ENCODE assay signal across 20 cellular contexts in genomic region chr17:43986225-43986981, GRCh38. TPM values are rescaled to one million over a fixed set of nuclear protein-coding genes. Genes with fewer than 3 reads are reported as not detected.
DNase-seq lines count a peak whose midpoint lies in the region; ATAC-seq, FAIRE-seq and TF ChIP-seq lines count a peak whose summit lies in the region.
"Had no signal": no experiment of that assay in that cellular context is flagged by ENCODE, and none has a peak within 500 bp of the region (broad histone marks: within the 10 kb centered on the region; RNA-seq: fewer than 3 reads in every experiment).

No MANE protein-coding gene starts in this region.

- no peaks in the 10 kb centered on the region for H3K36me3 Mint-ChIP-seq in activated CD4-positive, alpha-beta memory T cell treated with anti-CD3 and anti-CD28 coated beads, Interleukin-2, amount 10 ng/mL, durations not matched to agents 7 days and 5 days (ENCODE audit: low read depth)
- H3K36me3 Mint-ChIP-seq in activated CD4-positive, alpha-beta memory T cell treated with anti-CD3 and anti-CD28 coated beads for 36 hours = no peaks in the 10 kb centered on the region
- H3K36me3 Mint-ChIP-seq: CD4-positive, alpha-beta memory T cell had no signal

- POLR2A ChIA-PET in activated CD4-positive, alpha-beta memory T cell treated with anti-CD3 and anti-CD28 coated beads, Interleukin-2, amount 10 ng/mL, durations not matched to agents 7 days and 5 days (lab: Charles Lee) = no interaction called here
- POLR2A ChIA-PET in activated CD4-positive, alpha-beta memory T cell treated with anti-CD3 and anti-CD28 coated beads for 36 hours (lab: Charles Lee) = interaction anchor here (0.5 kb wide), 1 partner anchor 329 kb away, joined by 3 read pairs; no protein-coding TSS in a partner anchor

- H3K27ac Mint-ChIP-seq in activated CD4-positive, alpha-beta memory T cell treated with anti-CD3 and anti-CD28 coated beads, Interleukin-2, amount 10 ng/mL, durations not matched to agents 7 days and 5 days = no peak overlapping the region
- H3K27ac Mint-ChIP-seq in activated CD4-positive, alpha-beta memory T cell treated with anti-CD3 and anti-CD28 coated beads for 36 hours = no peak overlapping the region
- H3K27ac Mint-ChIP-seq: GM23338 had no signal

- DNase-seq in activated CD4-positive, alpha-beta memory T cell treated with anti-CD3 and anti-CD28 coated beads, Interleukin-2, amount 10 ng/mL, durations not matched to agents 7 days and 5 days = peak; percentile 19
- no peak for DNase-seq in activated CD4-positive, alpha-beta memory T cell treated with anti-CD3 and anti-CD28 coated beads for 36 hours
- DNase-seq in bronchial epithelial cell (ENCODE audit: low read depth) = no peak
- DNase-seq in middle frontal gyrus (ENCODE audit: extremely low spot score, low spot score) = peak; percentile 11
- peak; percentile 35 for DNase-seq in superior temporal gyrus (ENCODE audit: extremely low spot score)
- DNase-seq in sciatic nerve (ENCODE audit: low spot score) = no peak
- DNase-seq: Calu3; CD4-positive, alpha-beta memory T cell; KBM-7; NCI-H1436; NCI-H2029; NCI-H2171; NCI-H446; NCI-H748 treated with DMSO at 0.1 percent for 48 hours; OCI-M1; SJCRH30 had no signal

- H3K27me3 ChIP-seq in bronchial epithelial cell (ENCODE audit: control insufficient read depth, insufficient read depth, low read length) = peaks cover 12% of the 10 kb centered on the region

- H3K36me3 ChIP-seq in bronchial epithelial cell (ENCODE audit: control insufficient read depth, insufficient read depth, low read length) = no peaks in the 10 kb centered on the region
- H3K36me3 ChIP-seq: SJCRH30 had no signal

- H3K9me3 Mint-ChIP-seq in activated CD4-positive, alpha-beta memory T cell treated with anti-CD3 and anti-CD28 coated beads, Interleukin-2, amount 10 ng/mL, durations not matched to agents 7 days and 5 days = no peaks in the 10 kb centered on the region
- H3K9me3 Mint-ChIP-seq in activated CD4-positive, alpha-beta memory T cell treated with anti-CD3 and anti-CD28 coated beads for 36 hours = no peaks in the 10 kb centered on the region
- H3K9me3 Mint-ChIP-seq: CD4-positive, alpha-beta memory T cell; GM23338 had no signal

- H3K4me3 ChIP-seq in bronchial epithelial cell (ENCODE audit: low read depth, low read length) = no peak overlapping the region
- H3K4me3 ChIP-seq: GM23338, SJCRH30 had no signal

- no peak for TF ChIP-seq CTCF in bronchial epithelial cell (IDR thresholded peaks at IDR 0.05; ENCODE audit: insufficient read depth, low read length, severe bottlenecking)

- FAIRE-seq in bronchial epithelial cell (lab: Jason Lieb, UNC) = peak; percentile 70

- peaks cover 20% of the 10 kb centered on the region for H3K4me1 Mint-ChIP-seq in activated CD4-positive, alpha-beta memory T cell treated with anti-CD3 and anti-CD28 coated beads, Interleukin-2, amount 10 ng/mL, durations not matched to agents 7 days and 5 days
- no peaks in the 10 kb centered on the region for H3K4me1 Mint-ChIP-seq in activated CD4-positive, alpha-beta memory T cell treated with anti-CD3 and anti-CD28 coated beads for 36 hours (ENCODE audit: low read depth)

- intact Hi-C loops in activated CD4-positive, alpha-beta memory T cell treated with anti-CD3 and anti-CD28 coated beads for 36 hours (cut with micrococcal nuclease) = no loop called here
- intact Hi-C loops in sciatic nerve (cut with DNase I) = no loop called here

- H3K27me3 Mint-ChIP-seq in activated CD4-positive, alpha-beta memory T cell treated with anti-CD3 and anti-CD28 coated beads, Interleukin-2, amount 10 ng/mL, durations not matched to agents 7 days and 5 days = peaks cover 56% of the 10 kb centered on the region
- H3K27me3 Mint-ChIP-seq in activated CD4-positive, alpha-beta memory T cell treated with anti-CD3 and anti-CD28 coated beads for 36 hours = peaks cover 25% of the 10 kb centered on the region

- no peak overlapping the region for H3K4me3 Mint-ChIP-seq in activated CD4-positive, alpha-beta memory T cell treated with anti-CD3 and anti-CD28 coated beads, Interleukin-2, amount 10 ng/mL, durations not matched to agents 7 days and 5 days
- no peak overlapping the region for H3K4me3 Mint-ChIP-seq in activated CD4-positive, alpha-beta memory T cell treated with anti-CD3 and anti-CD28 coated beads for 36 hours
- H3K4me3 Mint-ChIP-seq: CD4-positive, alpha-beta memory T cell; GM23338 had no signal

- ATAC-seq in GM21423 (IDR thresholded peaks at IDR 0.05; ENCODE audit: unreplicated experiment) (no peak), GM18909 (IDR thresholded peaks at IDR 0.05; ENCODE audit: poor library complexity, unreplicated experiment) (no peak), sciatic nerve (no peak)
- ATAC-seq: GM23338 had no signal

- CTCF ChIA-PET in activated CD4-positive, alpha-beta memory T cell treated with anti-CD3 and anti-CD28 coated beads, Interleukin-2, amount 10 ng/mL, durations not matched to agents 7 days and 5 days (lab: Charles Lee) = interaction anchor here (1.1 to 1.7 kb wide), 3 partner anchors 42 to 58 kb away, joined by 3 to 4 read pairs (median 3); no protein-coding TSS in a partner anchor
- CTCF ChIA-PET in activated CD4-positive, alpha-beta memory T cell treated with anti-CD3 and anti-CD28 coated beads for 36 hours (lab: Charles Lee) = interaction anchor here (0.6 to 1.2 kb wide), 2 partner anchors 8 to 41 kb away, joined by 3 to 6 read pairs; no protein-coding TSS in a partner anchor

RNA-seq across cellular contexts. Expression of gene NAGS, which starts 18.0 kb away (rescaled TPM):
- total RNA-seq in activated CD4-positive, alpha-beta memory T cell treated with anti-CD3 and anti-CD28 coated beads, Interleukin-2, amount 10 ng/mL, durations not matched to agents 7 days and 5 days = 1 to 10 TPM; 1.5 TPM
- 1 to 10 TPM; 1.5 to 1.7 TPM for total RNA-seq in activated CD4-positive, alpha-beta memory T cell treated with anti-CD3 and anti-CD28 coated beads for 36 hours
- total RNA-seq in bronchial epithelial cell (17.8 and 25.3 TPM in 2 replicates), sciatic nerve (0.58 TPM)

RNA-seq across cellular contexts. Expression of gene TMEM101, which starts 28.4 kb away (rescaled TPM):
- total RNA-seq in activated CD4-positive, alpha-beta memory T cell treated with anti-CD3 and anti-CD28 coated beads, Interleukin-2, amount 10 ng/mL, durations not matched to agents 7 days and 5 days = 10 to 100 TPM; 32.2 to 35.5 TPM
- total RNA-seq in activated CD4-positive, alpha-beta memory T cell treated with anti-CD3 and anti-CD28 coated beads for 36 hours = 10 to 100 TPM; 27.6 to 28.2 TPM
- 64.3 and 85.6 TPM in 2 replicates for total RNA-seq in bronchial epithelial cell
- 17.7 TPM for total RNA-seq in sciatic nerve

RNA-seq across cellular contexts. Expression of gene PYY, which starts 32.7 kb away (rescaled TPM):
- total RNA-seq in activated CD4-positive, alpha-beta memory T cell treated with anti-CD3 and anti-CD28 coated beads, Interleukin-2, amount 10 ng/mL, durations not matched to agents 7 days and 5 days = not detected
- not detected for total RNA-seq in activated CD4-positive, alpha-beta memory T cell treated with anti-CD3 and anti-CD28 coated beads for 36 hours
- 0.26 and 0.79 TPM in 2 replicates for total RNA-seq in bronchial epithelial cell
- total RNA-seq in sciatic nerve = not detected
- total RNA-seq: Calu3; CD4-positive, alpha-beta memory T cell; RPMI7951; SJCRH30 had no signal

RNA-seq across cellular contexts. Expression of gene PPY, which starts 44.1 kb away (rescaled TPM):
- total RNA-seq in activated CD4-positive, alpha-beta memory T cell treated with anti-CD3 and anti-CD28 coated beads, Interleukin-2, amount 10 ng/mL, durations not matched to agents 7 days and 5 days = not detected
- under 1 TPM in 1 of 2 experiments, not detected in 1; 0.90 TPM for total RNA-seq in activated CD4-positive, alpha-beta memory T cell treated with anti-CD3 and anti-CD28 coated beads for 36 hours
- total RNA-seq in bronchial epithelial cell (not detected in 2 replicates), sciatic nerve (not detected)
- total RNA-seq: Calu3; CD4-positive, alpha-beta memory T cell; GM23338; RPMI7951; SJCRH30 had no signal

Comparison
In these comparisons a context has a peak if more than half of its experiments do, and no peak if none do; other contexts are left out.
1. DNase-seq: peak in activated CD4-positive, alpha-beta memory T cell treated with anti-CD3 and anti-CD28 coated beads, Interleukin-2, amount 10 ng/mL, durations not matched to agents 7 days and 5 days (single experiment), middle frontal gyrus (single experiment) and superior temporal gyrus (single experiment); none in activated CD4-positive, alpha-beta memory T cell treated with anti-CD3 and anti-CD28 coated beads for 36 hours (single experiment), bronchial epithelial cell (single experiment) and sciatic nerve (single experiment).